Comparison of ENCODE assay signal across 13 cellular contexts in genomic region chr19:17871878-17872250, GRCh38. TPM values are rescaled to one million over a fixed set of nuclear protein-coding genes. Genes with fewer than 3 reads are reported as not detected.
DNase-seq lines count a peak whose midpoint lies in the region; ATAC-seq, FAIRE-seq and TF ChIP-seq lines count a peak whose summit lies in the region.
"Had no signal": no experiment of that assay in that cellular context is flagged by ENCODE, and none has a peak within 500 bp of the region (broad histone marks: within the 10 kb centered on the region; RNA-seq: fewer than 3 reads in every experiment).

TSS of gene SLC5A5 (plus strand) at chr19:17871945. CDS start at chr19:17872320, 375 bp downstream.

- no peak for FAIRE-seq in HTR-8/SVneo (lab: Jason Lieb, UNC)
- FAIRE-seq: endometrium had no signal

- H3K4me1 ChIP-seq in CD4-positive, CD25-positive, alpha-beta regulatory T cell (ENCODE audit: control insufficient read depth, insufficient read depth, low read length, poor library complexity, severe bottlenecking) = peaks cover 34% of the 10 kb centered on the region
- H3K4me1 ChIP-seq in HUES6 (ENCODE audit: control insufficient read depth, insufficient read depth, low read length) (peaks cover 14% of the 10 kb centered on the region), lower lobe of right lung (peaks cover 26% of the 10 kb centered on the region), A673 (ENCODE audit: insufficient read depth, low read length, poor library complexity, severe bottlenecking) (peaks cover 5% of the 10 kb centered on the region)
- H3K4me1 ChIP-seq: Caco-2 had no signal

- CTCF ChIA-PET in activated CD8-positive, alpha-beta T cell treated with anti-CD3 and anti-CD28 coated beads, Interleukin-2, amount 10 ng/mL, durations not matched to agents 7 days and 5 days (lab: Charles Lee) = interaction anchor here (1.1 to 4.8 kb wide), 4 partner anchors 12 to 125 kb away, joined by 7 to 62 read pairs (median 31); partner anchors contain the start of genes CCDC124 and RPL18A
- CTCF ChIA-PET in A673 (lab: Charles Lee) = interaction anchor here (1.0 to 2.0 kb wide), 2 partner anchors 20 to 61 kb away, joined by 3 to 9 read pairs; partner anchors contain the start of gene CCDC124

- no peak within 1 kb of the TSS for H3K9ac ChIP-seq in HUES6 (ENCODE audit: low read length)

- intact Hi-C loops in lower lobe of right lung (cut with DNase I) = no loop called here
- intact Hi-C loops in A673 (cut with micrococcal nuclease; ENCODE audit: unreplicated experiment) = loop anchor here (5.0 kb wide), 2 partner anchors 60 to 130 kb away; partner anchors contain the start of gene CCDC124

- H3K36me3 ChIP-seq in CD4-positive, CD25-positive, alpha-beta regulatory T cell (ENCODE audit: control insufficient read depth, insufficient read depth, low read length) = no peaks in the 10 kb centered on the region
- H3K36me3 ChIP-seq in HUES6 (ENCODE audit: control insufficient read depth, insufficient read depth, low read length) = no peaks in the 10 kb centered on the region
- H3K36me3 ChIP-seq in lower lobe of right lung = no peaks in the 10 kb centered on the region
- H3K36me3 ChIP-seq in A673 (ENCODE audit: insufficient read depth, low read length, poor library complexity, severe bottlenecking) = no peaks in the 10 kb centered on the region

- H3K27me3 Mint-ChIP-seq in CD4-positive, CD25-positive, alpha-beta regulatory T cell = no peaks in the 10 kb centered on the region
- H3K27me3 Mint-ChIP-seq in activated CD8-positive, alpha-beta T cell treated with anti-CD3 and anti-CD28 coated beads, Interleukin-2, amount 10 ng/mL, durations not matched to agents 7 days and 5 days (ENCODE audit: low read depth) = no peaks in the 10 kb centered on the region

- H3K36me3 Mint-ChIP-seq in CD4-positive, CD25-positive, alpha-beta regulatory T cell = no peaks in the 10 kb centered on the region
- peaks cover 4% of the 10 kb centered on the region for H3K36me3 Mint-ChIP-seq in activated CD8-positive, alpha-beta T cell treated with anti-CD3 and anti-CD28 coated beads, Interleukin-2, amount 10 ng/mL, durations not matched to agents 7 days and 5 days (ENCODE audit: low read depth)

- no peak for TF ChIP-seq CTCF in lower lobe of right lung (IDR thresholded peaks at IDR 0.05)
- no peak for TF ChIP-seq CTCF in A673 (conservative IDR thresholded peaks at IDR 0.05; ENCODE audit: low read depth, low read length)

- no peaks in the 10 kb centered on the region for H3K9me3 ChIP-seq in CD4-positive, CD25-positive, alpha-beta regulatory T cell (ENCODE audit: control insufficient read depth in 2 of 2, low read length in 2 of 2)
- H3K9me3 ChIP-seq in HUES6 (ENCODE audit: control insufficient read depth, insufficient read depth, low read depth, low read length) = no peaks in the 10 kb centered on the region
- H3K9me3 ChIP-seq in lower lobe of right lung = no peaks in the 10 kb centered on the region
- no peaks in the 10 kb centered on the region for H3K9me3 ChIP-seq in A673 (ENCODE audit: low read depth, low read length, poor library complexity, severe bottlenecking)
- H3K9me3 ChIP-seq: Caco-2 had no signal

- no peaks in the 10 kb centered on the region for H3K27me3 ChIP-seq in CD4-positive, CD25-positive, alpha-beta regulatory T cell (ENCODE audit: control insufficient read depth, insufficient read depth, low read length)
- H3K27me3 ChIP-seq in HUES6 (ENCODE audit: control insufficient read depth, insufficient read depth, low read length) (peaks cover 40% of the 10 kb centered on the region), lower lobe of right lung (ENCODE audit: low read depth) (peaks cover 58% of the 10 kb centered on the region), A673 (replicated peaks; ENCODE audit: insufficient read depth, low read depth, low read length, poor library complexity) (peaks cover 54% of the 10 kb centered on the region)

- no peak for ATAC-seq in CD4-positive, CD25-positive, alpha-beta regulatory T cell (ENCODE audit: low read depth in 2 of 2)
- peak; percentile 43 for ATAC-seq in activated CD8-positive, alpha-beta T cell treated with anti-CD3 and anti-CD28 coated beads, Interleukin-2, amount 10 ng/mL, durations not matched to agents 7 days and 5 days
- no peak for ATAC-seq in lower lobe of right lung
- ATAC-seq in HG02759 (IDR thresholded peaks at IDR 0.05; ENCODE audit: unreplicated experiment) = no peak
- ATAC-seq: left lobe of liver had no signal

- peaks cover 0 to 2% (median 0%) of the 10 kb centered on the region in 7 donors for H3K9me3 Mint-ChIP-seq in CD4-positive, CD25-positive, alpha-beta regulatory T cell
- H3K9me3 Mint-ChIP-seq in activated CD8-positive, alpha-beta T cell treated with anti-CD3 and anti-CD28 coated beads, Interleukin-2, amount 10 ng/mL, durations not matched to agents 7 days and 5 days (ENCODE audit: insufficient read depth) = no peaks in the 10 kb centered on the region

- H3K27ac Mint-ChIP-seq in CD4-positive, CD25-positive, alpha-beta regulatory T cell = peak within 1 kb of the TSS; percentile 32 to 85 (median 66)
- peak within 1 kb of the TSS; percentile 84 for H3K27ac Mint-ChIP-seq in activated CD8-positive, alpha-beta T cell treated with anti-CD3 and anti-CD28 coated beads, Interleukin-2, amount 10 ng/mL, durations not matched to agents 7 days and 5 days

- H3K27ac ChIP-seq in CD4-positive, CD25-positive, alpha-beta regulatory T cell (ENCODE audit: insufficient read depth, low read length, poor library complexity, severe bottlenecking) = peak within 1 kb of the TSS; percentile 63
- H3K27ac ChIP-seq in HUES6 (ENCODE audit: low read depth, low read length) (no peak within 1 kb of the TSS), lower lobe of right lung (no peak within 1 kb of the TSS), A673 (ENCODE audit: low read depth, low read length, poor library complexity, severe bottlenecking) (no peak within 1 kb of the TSS)

- H3K4me3 Mint-ChIP-seq in CD4-positive, CD25-positive, alpha-beta regulatory T cell = peak within 1 kb of the TSS; percentile 75 to 92 (median 88)
- peak within 1 kb of the TSS; percentile 86 for H3K4me3 Mint-ChIP-seq in activated CD8-positive, alpha-beta T cell treated with anti-CD3 and anti-CD28 coated beads, Interleukin-2, amount 10 ng/mL, durations not matched to agents 7 days and 5 days

- peaks cover 0 to 34% (median 10%) of the 10 kb centered on the region in 4 donors for H3K4me1 Mint-ChIP-seq in CD4-positive, CD25-positive, alpha-beta regulatory T cell
- peaks cover 34% of the 10 kb centered on the region for H3K4me1 Mint-ChIP-seq in activated CD8-positive, alpha-beta T cell treated with anti-CD3 and anti-CD28 coated beads, Interleukin-2, amount 10 ng/mL, durations not matched to agents 7 days and 5 days (ENCODE audit: low read depth)

- H3K4me3 ChIP-seq in CD4-positive, CD25-positive, alpha-beta regulatory T cell (ENCODE audit: low read depth, low read length) = peak within 1 kb of the TSS; percentile 35
- H3K4me3 ChIP-seq in HUES6 (ENCODE audit: low read depth, low read length) = peak within 1 kb of the TSS; percentile 32; the same call in 1 of the 2 replicates
- peak within 1 kb of the TSS; percentile 32 for H3K4me3 ChIP-seq in lower lobe of right lung
- H3K4me3 ChIP-seq in A673 (ENCODE audit: low read depth, low read length, poor library complexity, severe bottlenecking) = no peak within 1 kb of the TSS

- BruUV-seq in A673 (replicated peaks; lab: Mats Ljungman, UMichigan) = no TSS peak

- POLR2A ChIA-PET in activated CD8-positive, alpha-beta T cell treated with anti-CD3 and anti-CD28 coated beads, Interleukin-2, amount 10 ng/mL, durations not matched to agents 7 days and 5 days (lab: Charles Lee) = interaction anchor here (0.9 to 3.7 kb wide), 5 partner anchors 8 to 120 kb away, joined by 3 to 23 read pairs (median 4); partner anchors contain the start of genes FCHO1, JAK3 and RPL18A
- POLR2A ChIA-PET in A673 (lab: Charles Lee; ENCODE audit: low non-redundant PET) = no interaction called here

- peak in 1 of 3 donors; percentile 45 for DNase-seq in CD4-positive, CD25-positive, alpha-beta regulatory T cell
- DNase-seq in activated CD8-positive, alpha-beta T cell treated with anti-CD3 and anti-CD28 coated beads, Interleukin-2, amount 10 ng/mL, durations not matched to agents 7 days and 5 days = peak; percentile 56
- DNase-seq in lower lobe of right lung = no peak
- DNase-seq in A673 (ENCODE audit: low spot score) = no peak
- no peak for DNase-seq in HTR-8/SVneo (ENCODE audit: insufficient read length, low spot score)
- no peak for DNase-seq in hepatic stellate cell (ENCODE audit: low spot score)
- DNase-seq: activated gamma-delta T cell treated with Interleukin-2 at 50 U/mL for 16 hours had no signal

RNA-seq across cellular contexts. Expression of gene SLC5A5, which starts in this region (rescaled TPM):
- total RNA-seq in CD4-positive, CD25-positive, alpha-beta regulatory T cell = 1.0 TPM
- polyA plus RNA-seq in CD4-positive, CD25-positive, alpha-beta regulatory T cell = 1 to 10 TPM in 3 of 4 donors, under 1 TPM in 1; 0.76 to 1.8 (median 1.3) TPM
- 1 to 10 TPM; 1.5 to 1.8 TPM for total RNA-seq in activated CD8-positive, alpha-beta T cell treated with anti-CD3 and anti-CD28 coated beads, Interleukin-2, amount 10 ng/mL, durations not matched to agents 7 days and 5 days
- total RNA-seq in lower lobe of right lung (0.18 TPM), A673 (2021) (not detected in 2 replicates)
- total RNA-seq: left lobe of liver, urinary bladder had no signal
- polyA plus RNA-seq: urinary bladder had no signal
